In genomic region chr18:37274988-37275590, GRCh38 we compare ENCODE assay signal across 17 cellular contexts.
A peak's percentile ranks its signal among the peaks of the same experiment; 100 is the strongest.
DNase-seq lines count a peak whose midpoint lies in the region; ATAC-seq and TF ChIP-seq lines count a peak whose summit lies in the region.
"Had no signal": no experiment of that assay in that cellular context is flagged by ENCODE, and none has a peak within 500 bp of the region (broad histone marks: within the 10 kb centered on the region; RNA-seq: fewer than 3 reads in every experiment).

No MANE protein-coding gene starts in this region.

- no peaks in the 10 kb centered on the region for H3K79me1 ChIP-seq in mesenchymal stem cell (replicated peaks; ENCODE audit: low read length, poor library complexity, severe bottlenecking)

- POLR2A ChIA-PET in CD8-positive, alpha-beta T cell (lab: Charles Lee): no interaction called here

- H3K36me3 ChIP-seq in GM23338 (ENCODE audit: insufficient read depth) (no peaks in the 10 kb centered on the region), RWPE2 (ENCODE audit: low read depth) (no peaks in the 10 kb centered on the region), iPS-15b (ENCODE audit: control insufficient read depth, insufficient read depth, low read length) (no peaks in the 10 kb centered on the region), parathyroid adenoma (ENCODE audit: control insufficient read depth, insufficient read depth, low read length) (no peaks in the 10 kb centered on the region), mesenchymal stem cell (ENCODE audit: control insufficient read depth in 1 of 2, insufficient read depth in 2 of 2, low read depth in 1 of 2, low read length in 2 of 2) (no peaks in the 10 kb centered on the region)
- H3K36me3 ChIP-seq in CD8-positive, alpha-beta T cell (ENCODE audit: insufficient read depth, low read length): no peaks in the 10 kb centered on the region
- H3K36me3 ChIP-seq: BLaER1 treated with 17β-estradiol and CSF1 and Interleukin-3, amounts not matched to agents 10 nM and 100 nM had no signal

- H2BK15ac ChIP-seq in mesenchymal stem cell (ENCODE audit: low read depth, poor library complexity, severe bottlenecking): no peak overlapping the region

- H3K4me1 Mint-ChIP-seq in GM23338: peaks cover 15% of the 10 kb centered on the region
- peaks cover 4% of the 10 kb centered on the region for H3K4me1 Mint-ChIP-seq in CD8-positive, alpha-beta T cell (ENCODE audit: low read depth)

- H2BK5ac ChIP-seq in mesenchymal stem cell (ENCODE audit: low read depth, low read length, poor library complexity, severe bottlenecking): no peak overlapping the region

- H2AK5ac ChIP-seq in mesenchymal stem cell (ENCODE audit: low read length, severe bottlenecking): no peak overlapping the region

- no peaks in the 10 kb centered on the region for H3K79me2 ChIP-seq in GM23338 (replicated peaks; ENCODE audit: insufficient read depth)
- H3K79me2 ChIP-seq in parathyroid adenoma: no peaks in the 10 kb centered on the region

- H3K4ac ChIP-seq in mesenchymal stem cell (ENCODE audit: low read depth in 1 of 2, low read length in 2 of 2): no peak overlapping the region

- no peaks in the 10 kb centered on the region for H3K36me3 Mint-ChIP-seq in GM23338 (ENCODE audit: low read depth)
- no peaks in the 10 kb centered on the region for H3K36me3 Mint-ChIP-seq in CD8-positive, alpha-beta T cell

- H3K27ac ChIP-seq in GM23338 (ENCODE audit: low read depth) (no peak overlapping the region), RWPE2 (ENCODE audit: poor library complexity, severe bottlenecking) (no peak overlapping the region), parathyroid adenoma (no peak overlapping the region), mesenchymal stem cell (ENCODE audit: low read length, poor library complexity, severe bottlenecking) (no peak overlapping the region)
- no peak overlapping the region for H3K27ac ChIP-seq in CD8-positive, alpha-beta T cell (ENCODE audit: low read depth, low read length)
- H3K27ac ChIP-seq: BLaER1 treated with 17β-estradiol and CSF1 and Interleukin-3, amounts not matched to agents 10 nM and 100 nM had no signal

- H3K23ac ChIP-seq in mesenchymal stem cell (ENCODE audit: low read length in 2 of 2): no peak overlapping the region

- H3K27ac Mint-ChIP-seq in GM23338: no peak overlapping the region
- no peak overlapping the region for H3K27ac Mint-ChIP-seq in CD8-positive, alpha-beta T cell
- H3K27ac Mint-ChIP-seq: CD4-positive, alpha-beta T cell; HFFc6 had no signal

- WGBS in mesenchymal stem cell: 74% methylated on average over 33 of the region's 48 CpGs

- DNase-seq in GM23338 (ENCODE audit: low spot score) (peak; percentile 40), RWPE2 (ENCODE audit: low spot score) (no peak), kidney tubule cell (ENCODE audit: low spot score) (no peak), mesenchymal stem cell (no peak)
- DNase-seq in CD8-positive, alpha-beta T cell: no peak
- DNase-seq: 8988T; AML-193; CD4-positive, alpha-beta T cell; DMS153; DMS79 treated with DMSO at 0.1 percent for 48 hours; EL; GOT3; HCEC 1CT; HFFc6 had no signal

- H2BK12ac ChIP-seq in mesenchymal stem cell (ENCODE audit: low read length in 2 of 2): no peak overlapping the region

- H3K4me3 ChIP-seq in GM23338 (0 out of 2 replicates have a peak overlapping the region, but pooled peaks have one; percentile 26), RWPE2 (ENCODE audit: severe bottlenecking) (no peak overlapping the region), iPS-15b (ENCODE audit: low read depth, low read length) (peak overlapping the region; percentile 26), parathyroid adenoma (ENCODE audit: low read depth, low read length) (no peak overlapping the region), mesenchymal stem cell (ENCODE audit: insufficient read depth in 1 of 2, low read depth in 1 of 2, low read length in 2 of 2) (no peak overlapping the region)
- H3K4me3 ChIP-seq in CD8-positive, alpha-beta T cell (ENCODE audit: low read depth, low read length): no peak overlapping the region
- H3K4me3 ChIP-seq: BLaER1 treated with 17β-estradiol and CSF1 and Interleukin-3, amounts not matched to agents 10 nM and 100 nM had no signal

- H3K27me3 Mint-ChIP-seq in GM23338 (ENCODE audit: insufficient read depth, low read depth, poor library complexity): peaks cover 23% of the 10 kb centered on the region
- peaks cover 24% of the 10 kb centered on the region for H3K27me3 Mint-ChIP-seq in CD8-positive, alpha-beta T cell (ENCODE audit: low read depth)

- H3K9me3 ChIP-seq in RWPE2 (ENCODE audit: severe bottlenecking) (no peaks in the 10 kb centered on the region), iPS-15b (ENCODE audit: control insufficient read depth, insufficient read depth, low read length) (no peaks in the 10 kb centered on the region), parathyroid adenoma (ENCODE audit: control insufficient read depth, low read length) (no peaks in the 10 kb centered on the region), mesenchymal stem cell (ENCODE audit: control insufficient read depth, low read length) (no peaks in the 10 kb centered on the region)
- H3K9me3 ChIP-seq in CD8-positive, alpha-beta T cell (ENCODE audit: low read length): no peaks in the 10 kb centered on the region

- H3K27me3 ChIP-seq in GM23338 (ENCODE audit: insufficient read depth) (no peaks in the 10 kb centered on the region), RWPE2 (ENCODE audit: insufficient read depth, poor library complexity, severe bottlenecking) (peaks cover 45% of the 10 kb centered on the region), iPS-15b (ENCODE audit: control insufficient read depth, insufficient read depth, low read length) (peaks cover 3% of the 10 kb centered on the region), parathyroid adenoma (ENCODE audit: control insufficient read depth, insufficient read depth, low read length) (no peaks in the 10 kb centered on the region), mesenchymal stem cell (ENCODE audit: control insufficient read depth in 1 of 2, insufficient read depth in 1 of 2, low read length in 2 of 2) (peaks cover 39 to 73% of the 10 kb centered on the region in 2 experiments)
- H3K27me3 ChIP-seq in CD8-positive, alpha-beta T cell (ENCODE audit: insufficient read depth, low read length): no peaks in the 10 kb centered on the region
- H3K27me3 ChIP-seq: BLaER1 treated with 17β-estradiol and CSF1 and Interleukin-3, amounts not matched to agents 10 nM and 100 nM had no signal

- ATAC-seq in GM23338 (peak; percentile 74), RWPE2 (ENCODE audit: low read depth) (peak; percentile 19; the same call in 1 of the 3 replicates)
- ATAC-seq in CD8-positive, alpha-beta T cell: no peak

- peaks cover 3% of the 10 kb centered on the region for H4K20me1 ChIP-seq in GM23338 (replicated peaks; ENCODE audit: insufficient read depth)
- H4K20me1 ChIP-seq: BLaER1 treated with 17β-estradiol and CSF1 and Interleukin-3, amounts not matched to agents 10 nM and 100 nM had no signal

- H3K14ac ChIP-seq in mesenchymal stem cell (ENCODE audit: low read length in 2 of 2): no peak overlapping the region

- H3K4me1 ChIP-seq in GM23338 (ENCODE audit: insufficient read depth) (no peaks in the 10 kb centered on the region), RWPE2 (ENCODE audit: insufficient read depth, poor library complexity, severe bottlenecking) (no peaks in the 10 kb centered on the region), iPS-15b (ENCODE audit: control insufficient read depth, insufficient read depth, low read length) (peaks cover 2% of the 10 kb centered on the region), parathyroid adenoma (no peaks in the 10 kb centered on the region), mesenchymal stem cell (ENCODE audit: control insufficient read depth, insufficient read depth, low read depth, low read length) (no peaks in the 10 kb centered on the region)
- H3K4me1 ChIP-seq in CD8-positive, alpha-beta T cell (ENCODE audit: insufficient read depth, low read length): no peaks in the 10 kb centered on the region

- no peak for TF ChIP-seq CTCF in GM23338 (conservative IDR thresholded peaks at IDR 0.05; ENCODE audit: low read depth in 2 of 2)
- no peak for TF ChIP-seq CTCF in RWPE2 (IDR thresholded peaks at IDR 0.05; ENCODE audit: poor library complexity, severe bottlenecking)
- no peak for TF ChIP-seq CTCF in parathyroid adenoma (IDR thresholded peaks at IDR 0.05)
- TF ChIP-seq CTCF in CD8-positive, alpha-beta T cell (IDR thresholded peaks at IDR 0.05): no peak

- intact Hi-C loops in CD8-positive, alpha-beta T cell (cut with DNase I, micrococcal nuclease): no loop called here

- H2AFZ ChIP-seq in GM23338 (no peak overlapping the region), parathyroid adenoma (peak overlapping the region; percentile 15), mesenchymal stem cell (ENCODE audit: low read depth, low read length) (no peak overlapping the region)

- H4K91ac ChIP-seq in mesenchymal stem cell (ENCODE audit: low read length): no peak overlapping the region

- H2BK120ac ChIP-seq in mesenchymal stem cell (ENCODE audit: low read depth, low read length): no peak overlapping the region

- H3F3A ChIP-seq in GM23338 (replicated peaks; ENCODE audit: low read depth): no peaks in the 10 kb centered on the region

- no peak overlapping the region for H3K18ac ChIP-seq in mesenchymal stem cell (ENCODE audit: low read depth in 1 of 2, low read length in 2 of 2)

- H3K4me3 Mint-ChIP-seq in GM23338: no peak overlapping the region
- H3K4me3 Mint-ChIP-seq in CD8-positive, alpha-beta T cell: no peak overlapping the region
- H3K4me3 Mint-ChIP-seq: CD4-positive, alpha-beta T cell; HFFc6 had no signal

- H3K4me2 ChIP-seq in GM23338 (0 out of 2 replicates have a peak overlapping the region, but pooled peaks have one; percentile 48), parathyroid adenoma (ENCODE audit: low read length) (no peak overlapping the region), mesenchymal stem cell (ENCODE audit: low read length, poor library complexity, severe bottlenecking) (no peak overlapping the region)
- H3K4me2 ChIP-seq: BLaER1 treated with 17β-estradiol and CSF1 and Interleukin-3, amounts not matched to agents 10 nM and 100 nM had no signal

- CTCF ChIA-PET in CD8-positive, alpha-beta T cell (lab: Charles Lee): no interaction called here

- no peaks in the 10 kb centered on the region for H3K9me2 ChIP-seq in GM23338 (ENCODE audit: insufficient read depth)

- no peak overlapping the region for H4K8ac ChIP-seq in mesenchymal stem cell (ENCODE audit: low read length)

- no peaks in the 10 kb centered on the region; the same call in 2 of the 3 replicates for H3K9me3 Mint-ChIP-seq in GM23338
- H3K9me3 Mint-ChIP-seq in CD8-positive, alpha-beta T cell: peaks cover 4% of the 10 kb centered on the region
- H3K9me3 Mint-ChIP-seq: HFFc6 had no signal

- H3K9ac ChIP-seq in iPS-15b (ENCODE audit: low read depth, low read length) (no peak overlapping the region), parathyroid adenoma (no peak overlapping the region), mesenchymal stem cell (ENCODE audit: low read length) (no peak overlapping the region)
- H3K9ac ChIP-seq: BLaER1 treated with 17β-estradiol and CSF1 and Interleukin-3, amounts not matched to agents 10 nM and 100 nM had no signal

Comparison
In these comparisons a context has a peak if more than half of its experiments do, and no peak if none do; other contexts are left out.
1. H3K4me3 ChIP-seq: peak in GM23338 (single experiment) and iPS-15b (single experiment); none in RWPE2 (single experiment), parathyroid adenoma (single experiment), CD8-positive, alpha-beta T cell (single experiment) and mesenchymal stem cell (0 of 2).